Comparison of ENCODE assay signal across 24 cellular contexts in genomic region chr5:143182106-143182505, GRCh38.
A peak's percentile ranks its signal among the peaks of the same experiment; 100 is the strongest.
DNase-seq lines count a peak whose midpoint lies in the region; ATAC-seq and TF ChIP-seq lines count a peak whose summit lies in the region.
"Had no signal": no experiment of that assay in that cellular context is flagged by ENCODE, and none has a peak within 500 bp of the region (broad histone marks: within the 10 kb centered on the region; RNA-seq: fewer than 3 reads in every experiment).

No MANE protein-coding gene starts in this region.

- no peak for TF ChIP-seq POLR2A in breast epithelium (IDR thresholded peaks at IDR 0.05)

- H3K79me2 ChIP-seq in KMS-11 (ENCODE audit: insufficient read depth, low read depth) (no peaks in the 10 kb centered on the region), osteoblast (ENCODE audit: insufficient read depth, low read length) (no peaks in the 10 kb centered on the region)

- intact Hi-C loops in Right ventricle myocardium superior (cut with DNase I) (no loop called here), cardiac septum (cut with DNase I) (no loop called here), breast epithelium (cut with DNase I; ENCODE audit: low total_unique reads) (no loop called here)

- DNase-seq in Right ventricle myocardium superior (no peak), cardiac septum (ENCODE audit: low spot score) (no peak), amniotic epithelial cell (ENCODE audit: low read depth) (peak; percentile 95), osteoblast (ENCODE audit: insufficient read length, low spot score, missing footprints) (no peak), breast epithelium (ENCODE audit: low spot score in 2 of 2) (no peak)
- DNase-seq in activated effector memory CD4-positive, alpha-beta T cell treated with anti-CD3 and anti-CD28 coated beads, Interleukin-2, amount 50 U/mL, for 16 hours, result no peak
- DNase-seq in stimulated activated CD4-positive, alpha-beta T cell treated with anti-CD3 and anti-CD28 coated beads, Interleukin-12 subunit alpha, Interleukin-12 subunit beta, amount 100 ng/mL, for 4 hours, result no peak
- DNase-seq: ACHN; activated CD8-positive, alpha-beta memory T cell treated with anti-CD3 and anti-CD28 coated beads for 24 hours; amygdala; Caco-2; erythroblast; foreskin keratinocyte; heart right ventricle; KG1; NCI-H1694; NCI-H526 treated with DMSO at 0.1 percent for 48 hours; SIG-M5; sigmoid colon; stimulated activated naive CD4-positive, alpha-beta T cell; upper lobe of right lung had no signal

- H2AFZ ChIP-seq in KMS-11 (ENCODE audit: low read depth) (no peak overlapping the region), osteoblast (ENCODE audit: low read length) (no peak overlapping the region)

- H3K27ac ChIP-seq in KMS-11 (peak overlapping the region; percentile 93), osteoblast (ENCODE audit: low read depth, low read length) (peak overlapping the region; percentile 75), breast epithelium (no peak overlapping the region)
- H3K27ac ChIP-seq: coronary artery, foreskin keratinocyte, sigmoid colon, suprapubic skin, upper lobe of right lung had no signal

- H3K27me3 ChIP-seq in KMS-11 (ENCODE audit: insufficient read depth, low read depth) (no peaks in the 10 kb centered on the region), osteoblast (ENCODE audit: insufficient read depth, low read length) (no peaks in the 10 kb centered on the region), breast epithelium (no peaks in the 10 kb centered on the region)
- H3K27me3 ChIP-seq: foreskin keratinocyte, heart right ventricle, sigmoid colon, suprapubic skin, upper lobe of right lung had no signal

- H3K9ac ChIP-seq in KMS-11, result peak overlapping the region; percentile 45

- H3K9me3 ChIP-seq in osteoblast (ENCODE audit: low read depth, low read length) (no peaks in the 10 kb centered on the region), breast epithelium (no peaks in the 10 kb centered on the region)
- H3K9me3 ChIP-seq: Caco-2, heart right ventricle, sigmoid colon, suprapubic skin, upper lobe of right lung had no signal

- peak; percentile 4 for ATAC-seq in Right ventricle myocardium superior (ENCODE audit: poor library complexity)
- ATAC-seq: foreskin keratinocyte, upper lobe of right lung had no signal

- H3K4me3 ChIP-seq in KMS-11 (IDR thresholded peaks at IDR 0.05; ENCODE audit: insufficient read depth, low read depth, low read length) (no peak overlapping the region), osteoblast (ENCODE audit: insufficient read depth, low read length) (no peak overlapping the region), breast epithelium (no peak overlapping the region)
- H3K4me3 ChIP-seq: coronary artery, heart right ventricle, sigmoid colon, suprapubic skin, upper lobe of right lung had no signal

- H3K4me1 ChIP-seq in KMS-11 (ENCODE audit: low read depth, poor library complexity, severe bottlenecking), result peaks cover 100% of the 10 kb centered on the region
- H3K4me1 ChIP-seq in osteoblast (ENCODE audit: insufficient read depth, low read length), result peaks cover 25% of the 10 kb centered on the region
- H3K4me1 ChIP-seq in breast epithelium, result no peaks in the 10 kb centered on the region
- H3K4me1 ChIP-seq: Caco-2 had no signal

- H3K36me3 ChIP-seq in KMS-11 (ENCODE audit: insufficient read depth) (no peaks in the 10 kb centered on the region), osteoblast (ENCODE audit: insufficient read depth, low read length) (no peaks in the 10 kb centered on the region), breast epithelium (no peaks in the 10 kb centered on the region)
- H3K36me3 ChIP-seq: sigmoid colon, suprapubic skin, upper lobe of right lung had no signal

- no peaks in the 10 kb centered on the region for H4K20me1 ChIP-seq in KMS-11 (ENCODE audit: insufficient read depth)
- H4K20me1 ChIP-seq in osteoblast (ENCODE audit: insufficient read depth, low read length), result no peaks in the 10 kb centered on the region

- H3K4me2 ChIP-seq in KMS-11, result peak overlapping the region; percentile 70
- no peak overlapping the region for H3K4me2 ChIP-seq in osteoblast (ENCODE audit: insufficient read depth, low read length)

- TF ChIP-seq CTCF in KMS-11 (conservative IDR thresholded peaks at IDR 0.05; ENCODE audit: low read depth, low read length) (no peak), osteoblast (IDR thresholded peaks at IDR 0.05; ENCODE audit: extremely low read depth, low read depth, low read length) (no peak), breast epithelium (IDR thresholded peaks at IDR 0.05) (no peak)

Comparison
In these comparisons a context has a peak if more than half of its experiments do, and no peak if none do; other contexts are left out.
1. H3K27ac ChIP-seq: peak in KMS-11 (single experiment) and osteoblast (single experiment); none in breast epithelium (0 of 2).